ENCODE assay signal across 22 cellular contexts in the genomic region with DNA sequence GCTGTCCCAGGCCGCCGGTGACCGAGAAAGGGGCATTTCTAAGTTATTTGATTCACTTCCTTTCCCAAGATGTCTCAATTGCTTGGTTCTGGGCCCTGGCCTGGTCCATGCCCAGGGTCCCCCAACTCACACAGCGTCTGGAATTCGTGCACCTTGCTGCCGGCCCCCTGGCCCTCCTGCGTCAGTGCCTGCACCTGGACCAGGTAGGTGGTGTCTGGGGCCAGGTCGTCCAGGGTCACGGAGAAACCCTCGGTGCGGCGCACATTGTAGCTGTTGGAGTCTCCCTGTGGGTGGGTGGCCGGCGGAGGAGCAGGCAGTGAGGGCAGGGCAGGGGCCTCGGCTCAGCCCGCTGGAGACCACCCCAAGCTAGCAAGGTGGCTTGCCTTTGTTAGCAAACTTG.
"Had no signal": no experiment of that assay in that cellular context is flagged by ENCODE, and none has a peak within 500 bp of the region (broad histone marks: within the 10 kb centered on the region; RNA-seq: fewer than 3 reads in every experiment).

No MANE protein-coding gene starts in this region.

- DNase-seq: IMR-90, Karpas-422, KG1, MM.1S, NCI-H1092 treated with DMSO at 0.1 percent for 48 hours, NCI-H1436, NCI-H187, NCI-H2029, NCI-H2081 treated with DMSO at 0.1 percent for 48 hours, NCI-H2171, NCI-H226, NCI-H446, NCI-H510A, NCI-H524 treated with DMSO at 0.1 percent for 48 hours, NCI-H69, NCI-H774, PC-3, RPMI8226, SHP77 treated with DMSO at 0.1 percent for 48 hours, SJCRH30 had no signal

- H3K4me3 ChIP-seq: SJCRH30 had no signal

- H3K9me3 ChIP-seq: SJCRH30 had no signal

- H3K27me3 ChIP-seq: SJCRH30 had no signal

- H3K27ac ChIP-seq: SJCRH30 had no signal

- ATAC-seq: PC-3, Right ventricle myocardium inferior, SK-N-SH treated with all-trans-retinoic acid at 6 μM for 48 hours had no signal
